In the genomic region with DNA sequence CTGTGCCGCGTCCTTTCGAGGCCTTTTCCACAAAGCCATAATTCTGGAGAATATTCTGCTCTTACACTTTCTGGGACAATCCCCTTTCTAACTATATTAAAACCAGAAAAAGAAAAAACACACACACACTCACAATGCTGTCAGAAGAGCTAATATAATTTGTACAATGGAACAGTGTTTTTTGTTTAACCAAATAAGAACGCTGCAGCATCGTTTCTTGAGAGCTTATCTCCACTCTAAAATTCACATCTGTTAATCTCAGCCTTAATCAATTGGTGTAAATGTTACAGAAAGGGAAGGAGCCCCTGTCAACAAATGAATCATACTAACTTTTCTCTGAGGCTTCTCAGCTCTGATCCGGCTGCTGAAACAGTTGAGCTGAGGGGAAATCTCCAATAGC, we compare ENCODE assay signal across 22 cellular contexts.
"Had no signal": no experiment of that assay in that cellular context is flagged by ENCODE, and none has a peak within 500 bp of the region (broad histone marks: within the 10 kb centered on the region; RNA-seq: fewer than 3 reads in every experiment).

No MANE protein-coding gene starts in this region.

- H3K4me1 ChIP-seq: colonic mucosa, gastroesophageal sphincter, prostate gland had no signal

- ATAC-seq: activated CD8-positive, alpha-beta T cell treated with anti-CD3 and anti-CD28 coated beads for 36 hours; activated T-cell treated with anti-CD3 and anti-CD28 coated beads, Interleukin-2, amount 50 U/mL, for 4 hours; gastroesophageal sphincter; natural killer cell treated with Interleukin-12 subunit alpha and Interleukin-12 subunit beta and Interleukin-15 and Interleukin-18, amount 100 ng/mL, for 72 hours; upper lobe of right lung had no signal

- H3K9me3 Mint-ChIP-seq: activated CD4-positive, alpha-beta T cell treated with anti-CD3 and anti-CD28 coated beads, Interleukin-2, amount 10 ng/mL, durations not matched to agents 7 days and 5 days; activated CD8-positive, alpha-beta T cell treated with anti-CD3 and anti-CD28 coated beads for 36 hours; activated T-cell treated with anti-CD3 and anti-CD28 coated beads, Interleukin-2, amount 50 U/mL, for 4 hours; natural killer cell treated with Interleukin-12 subunit alpha and Interleukin-12 subunit beta and Interleukin-15 and Interleukin-18, amount 100 ng/mL, for 72 hours; stimulated activated naive CD8-positive, alpha-beta T cell treated with anti-CD3 and anti-CD28 coated beads, Interleukin-15, Interleukin-2, amounts not matched to agents 100 ng/mL and 50 ng/mL, for 24 hours had no signal

- H3K4me3 ChIP-seq: colonic mucosa, esophagus squamous epithelium, gastroesophageal sphincter, left ventricle myocardium inferior, ovary, prostate gland, spleen, thyroid gland, upper lobe of right lung had no signal

- H3K27ac ChIP-seq: colonic mucosa, esophagus squamous epithelium, gastroesophageal sphincter, left ventricle myocardium inferior, neutrophil, ovary, prostate gland, spleen, thyroid gland, upper lobe of right lung had no signal

- DNase-seq: activated CD4-positive, alpha-beta T cell treated with anti-CD3 and anti-CD28 coated beads, Interleukin-2, amount 10 ng/mL, durations not matched to agents 7 days and 5 days; activated CD8-positive, alpha-beta T cell treated with anti-CD3 and anti-CD28 coated beads for 36 hours; activated gamma-delta T cell treated with Interleukin-2 at 50 U/mL for 16 hours; activated T-cell treated with anti-CD3 and anti-CD28 coated beads, Interleukin-2, amount 50 U/mL, for 4 hours; amniotic stem cell; colonic mucosa; esophagus squamous epithelium; head of caudate nucleus; hypothalamus; left ventricle myocardium inferior; ovary; spleen; stimulated activated CD4-positive, alpha-beta T cell treated with anti-CD3 and anti-CD28 coated beads, Interleukin-4, amount 100 ng/mL, for 1 hour; substantia nigra; thyroid gland; upper lobe of right lung had no signal

- H3K4me3 Mint-ChIP-seq: activated CD4-positive, alpha-beta T cell treated with anti-CD3 and anti-CD28 coated beads, Interleukin-2, amount 10 ng/mL, durations not matched to agents 7 days and 5 days; activated CD8-positive, alpha-beta T cell treated with anti-CD3 and anti-CD28 coated beads for 36 hours; activated naive CD8-positive, alpha-beta T cell; activated T-cell treated with anti-CD3 and anti-CD28 coated beads, Interleukin-2, amount 50 U/mL, for 4 hours; natural killer cell treated with Interleukin-12 subunit alpha and Interleukin-12 subunit beta and Interleukin-15 and Interleukin-18, amount 100 ng/mL, for 72 hours; stimulated activated naive CD8-positive, alpha-beta T cell treated with anti-CD3 and anti-CD28 coated beads, Interleukin-15, Interleukin-2, amounts not matched to agents 100 ng/mL and 50 ng/mL, for 24 hours had no signal

- H3K9me3 ChIP-seq: colonic mucosa, esophagus squamous epithelium, gastroesophageal sphincter, left ventricle myocardium inferior, neutrophil, ovary, prostate gland, spleen, thyroid gland, upper lobe of right lung had no signal

- H3K27me3 Mint-ChIP-seq: activated CD4-positive, alpha-beta T cell treated with anti-CD3 and anti-CD28 coated beads, Interleukin-2, amount 10 ng/mL, durations not matched to agents 7 days and 5 days; activated CD8-positive, alpha-beta T cell treated with anti-CD3 and anti-CD28 coated beads for 36 hours; activated naive CD8-positive, alpha-beta T cell; natural killer cell treated with Interleukin-12 subunit alpha and Interleukin-12 subunit beta and Interleukin-15 and Interleukin-18, amount 100 ng/mL, for 72 hours; stimulated activated naive CD8-positive, alpha-beta T cell treated with anti-CD3 and anti-CD28 coated beads, Interleukin-15, Interleukin-2, amounts not matched to agents 100 ng/mL and 50 ng/mL, for 24 hours had no signal

- H3K27me3 ChIP-seq: colonic mucosa, esophagus squamous epithelium, gastroesophageal sphincter, neutrophil, ovary, spleen, thyroid gland, upper lobe of right lung had no signal

- H3K36me3 ChIP-seq: ovary had no signal

- H3K27ac Mint-ChIP-seq: activated CD4-positive, alpha-beta T cell treated with anti-CD3 and anti-CD28 coated beads, Interleukin-2, amount 10 ng/mL, durations not matched to agents 7 days and 5 days; activated CD8-positive, alpha-beta T cell treated with anti-CD3 and anti-CD28 coated beads for 36 hours; activated naive CD8-positive, alpha-beta T cell; natural killer cell treated with Interleukin-12 subunit alpha and Interleukin-12 subunit beta and Interleukin-15 and Interleukin-18, amount 100 ng/mL, for 72 hours; stimulated activated naive CD8-positive, alpha-beta T cell treated with anti-CD3 and anti-CD28 coated beads, Interleukin-15, Interleukin-2, amounts not matched to agents 100 ng/mL and 50 ng/mL, for 24 hours had no signal
